Comparison of ENCODE assay signal across 25 cellular contexts in the genomic region with DNA sequence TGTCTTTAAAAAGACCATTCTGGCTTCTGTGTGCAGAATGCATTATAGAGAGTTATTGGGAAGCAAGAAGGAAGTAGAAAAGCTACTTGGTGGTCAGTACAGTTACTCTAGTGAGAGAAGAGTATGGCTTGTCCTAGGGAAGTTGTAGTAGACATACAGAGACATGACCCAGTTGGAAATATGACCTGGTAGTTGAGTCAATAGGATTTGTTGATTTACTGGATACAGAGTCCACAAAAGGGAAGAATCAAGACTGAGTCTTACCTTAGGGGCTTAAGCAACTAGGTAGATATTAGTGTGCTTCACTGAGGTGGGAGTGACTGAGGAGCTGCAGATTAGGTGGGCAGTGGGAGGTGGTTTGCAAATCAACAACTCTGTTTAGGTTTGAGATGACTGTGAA. TPM values are rescaled to one million over a fixed set of nuclear protein-coding genes. Genes with fewer than 3 reads are reported as not detected.
DNase-seq lines count a peak whose midpoint lies in the region; ATAC-seq, FAIRE-seq and TF ChIP-seq lines count a peak whose summit lies in the region.
"Had no signal": no experiment of that assay in that cellular context is flagged by ENCODE, and none has a peak within 500 bp of the region (broad histone marks: within the 10 kb centered on the region; RNA-seq: fewer than 3 reads in every experiment).

No MANE protein-coding gene starts in this region.

- TF ChIP-seq POLR2A in IMR-90 (IDR thresholded peaks at IDR 0.05; ENCODE audit: low read depth, low read length) (no peak), HepG2 (IDR thresholded peaks at IDR 0.05; ENCODE audit: insufficient read depth in 1 of 2, low read depth in 2 of 2, low read length in 2 of 2) (no peak), right lobe of liver (IDR thresholded peaks at IDR 0.05) (no peak)

- H4K8ac ChIP-seq in IMR-90 (ENCODE audit: low read depth in 2 of 2, low read length in 2 of 2), result no peak overlapping the region

- no peak overlapping the region for H3K4me2 ChIP-seq in IMR-90 (ENCODE audit: low read depth, low read length)
- no peak overlapping the region for H3K4me2 ChIP-seq in HepG2 (ENCODE audit: low read depth, low read length)
- H3K4me2 ChIP-seq: A549; BLaER1 treated with 17β-estradiol and CSF1 and Interleukin-3, amounts not matched to agents 10 nM and 100 nM had no signal

- H3K4me1 ChIP-seq in IMR-90 (ENCODE audit: control insufficient read depth, insufficient read depth, low read length), result peaks cover 6% of the 10 kb centered on the region
- peaks cover 8% of the 10 kb centered on the region for H3K4me1 ChIP-seq in HepG2 (ENCODE audit: insufficient read depth, low read length)
- H3K4me1 ChIP-seq in right lobe of liver, result no peaks in the 10 kb centered on the region
- H3K4me1 ChIP-seq in effector memory CD4-positive, alpha-beta T cell (ENCODE audit: control insufficient read depth, insufficient read depth, low read length, poor library complexity, severe bottlenecking), result no peaks in the 10 kb centered on the region
- no peaks in the 10 kb centered on the region for H3K4me1 ChIP-seq in tibial artery
- H3K4me1 ChIP-seq: A549; BLaER1 treated with 17β-estradiol and CSF1 and Interleukin-3, amounts not matched to agents 10 nM and 100 nM had no signal

- 0 out of 3 replicates have a peak overlapping the region, but pooled peaks have one; percentile 15 for H2BK15ac ChIP-seq in IMR-90 (ENCODE audit: low read depth, low read length)

- no peak for FAIRE-seq in HepG2 (lab: Jason Lieb, UNC)
- FAIRE-seq: A549, GM12878, GM12892, GM18507 had no signal

- H2AK5ac ChIP-seq in IMR-90 (ENCODE audit: low read depth, low read length), result no peak overlapping the region

- H3K36me3 ChIP-seq in IMR-90 (ENCODE audit: control insufficient read depth, insufficient read depth, low read length) (no peaks in the 10 kb centered on the region), HepG2 (replicated peaks in 1 of 2; ENCODE audit: control insufficient read depth in 1 of 2, insufficient read depth in 2 of 2, low read length in 2 of 2) (no peaks in the 10 kb centered on the region), right lobe of liver (no peaks in the 10 kb centered on the region), tibial artery (no peaks in the 10 kb centered on the region)
- H3K36me3 ChIP-seq in effector memory CD4-positive, alpha-beta T cell (ENCODE audit: control insufficient read depth, insufficient read depth, low read length), result no peaks in the 10 kb centered on the region
- H3K36me3 ChIP-seq: BLaER1 treated with 17β-estradiol and CSF1 and Interleukin-3, amounts not matched to agents 10 nM and 100 nM had no signal

- H2AK9ac ChIP-seq in IMR-90 (replicated peaks; ENCODE audit: low read depth, low read length, poor library complexity), result no peak overlapping the region

- no peak overlapping the region for H4K91ac ChIP-seq in IMR-90 (ENCODE audit: insufficient read depth, low read depth, low read length)

- H2BK20ac ChIP-seq in IMR-90 (ENCODE audit: low read depth, low read length), result peak overlapping the region; percentile 61

- TF ChIP-seq EP300 in HepG2 (IDR thresholded peaks at IDR 0.05; ENCODE audit: low read depth in 2 of 2, low read length in 2 of 2) (no peak), HepG2 (CRISPR knock-in tag; IDR thresholded peaks at IDR 0.05; ENCODE audit: borderline replicate concordance) (no peak)

- no peaks in the 10 kb centered on the region for H4K20me1 ChIP-seq in IMR-90 (ENCODE audit: insufficient read depth, low read length)
- no peaks in the 10 kb centered on the region for H4K20me1 ChIP-seq in HepG2 (ENCODE audit: insufficient read depth, low read length)
- H4K20me1 ChIP-seq: BLaER1 treated with 17β-estradiol and CSF1 and Interleukin-3, amounts not matched to agents 10 nM and 100 nM had no signal

- H3K23ac ChIP-seq in IMR-90 (ENCODE audit: low read depth, low read length), result peak overlapping the region; percentile 5; the same call in 1 of the 2 replicates

- H3K79me1 ChIP-seq in IMR-90 (ENCODE audit: low read depth in 1 of 2, low read length in 2 of 2), result no peaks in the 10 kb centered on the region

- peak overlapping the region; percentile 33; the same call in 1 of the 2 replicates for H3K14ac ChIP-seq in IMR-90 (replicated peaks; ENCODE audit: low read depth, low read length)

- intact Hi-C loops in IMR-90 (cut with micrococcal nuclease) (no loop called here), HepG2 (cut with micrococcal nuclease; ENCODE audit: unreplicated experiment) (no loop called here), right lobe of liver (cut with DNase I) (no loop called here), tibial artery (cut with DNase I; ENCODE audit: low total_unique reads) (no loop called here)

- no peak overlapping the region for H2BK5ac ChIP-seq in IMR-90 (ENCODE audit: low read depth, low read length, poor library complexity, severe bottlenecking)

- H3K27ac ChIP-seq in IMR-90 (ENCODE audit: insufficient read depth, low read length), result no peak overlapping the region
- H3K27ac ChIP-seq in HepG2 (ENCODE audit: extremely low read length, insufficient read depth, low read length), result no peak overlapping the region
- no peak overlapping the region for H3K27ac ChIP-seq in right lobe of liver
- no peak overlapping the region for H3K27ac ChIP-seq in effector memory CD4-positive, alpha-beta T cell (ENCODE audit: insufficient read depth, low read length, poor library complexity, severe bottlenecking)
- H3K27ac ChIP-seq in tibial artery, result no peak overlapping the region
- H3K27ac ChIP-seq: 22Rv1; A549; BLaER1 treated with 17β-estradiol and CSF1 and Interleukin-3, amounts not matched to agents 10 nM and 100 nM; C4-2B had no signal

- peak overlapping the region; percentile 79 for H3K18ac ChIP-seq in IMR-90 (ENCODE audit: low read depth, low read length)

- BruUV-seq in IMR-90 (replicated peaks; lab: Mats Ljungman, UMichigan) (no TSS peak), HepG2 (replicated peaks; lab: Mats Ljungman, UMichigan) (no TSS peak)

- H3K9ac ChIP-seq in IMR-90 (ENCODE audit: low read depth, low read length) (no peak overlapping the region), HepG2 (ENCODE audit: insufficient read depth, low read depth, low read length) (no peak overlapping the region)
- H3K9ac ChIP-seq: BLaER1 treated with 17β-estradiol and CSF1 and Interleukin-3, amounts not matched to agents 10 nM and 100 nM had no signal

- POLR2A ChIA-PET in IMR-90 (lab: Charles Lee; ENCODE audit: unreplicated experiment) (no interaction called here), HepG2 (lab: Yijun Ruan, JAX) (no interaction called here)

- in situ Hi-C loops in IMR-90 (cut with MboI; ENCODE audit: low sequenced_read_pairs), result no loop called here
- in situ Hi-C loops in HepG2 (cut with HindIII; ENCODE audit: extremely low pct_ligation_motif_present, low pct_unique_long_range_greater_than_20kb), result no loop called here

- peak; percentile 20 for DNase-seq in DMS53 (lab: John Stamatoyannopoulos, UW)
- no peak for DNase-seq in DMS53 treated with DMSO at 0.1 percent for 48 hours (lab: John Stamatoyannopoulos, UW; ENCODE audit: unreplicated experiment)
- no peak for DNase-seq in IMR-90
- DNase-seq in HepG2 (ENCODE audit: low spot score), result no peak
- no peak for DNase-seq in right lobe of liver
- no peak for DNase-seq in effector memory CD4-positive, alpha-beta T cell
- DNase-seq in tibial artery, result no peak
- DNase-seq: AML-193; CD4-positive, alpha-beta T cell; CD8-positive, alpha-beta T cell; COR-L47; DMS 273 treated with DMSO at 0.1 percent for 48 hours; DMS153; DMS79; DND-41; EL; GDM1 had no signal

- no peak for TF ChIP-seq CTCF in IMR-90 (conservative IDR thresholded peaks at IDR 0.05; ENCODE audit: low read depth, low read length)
- TF ChIP-seq CTCF in HepG2 (CRISPR knock-in tag; IDR thresholded peaks at IDR 0.05), result no peak
- no peak for TF ChIP-seq CTCF in right lobe of liver (IDR thresholded peaks at IDR 0.05)
- TF ChIP-seq CTCF in tibial artery (IDR thresholded peaks at IDR 0.05), result no peak

- H3K9me1 ChIP-seq in IMR-90 (ENCODE audit: insufficient read depth, low read length), result peaks cover 3% of the 10 kb centered on the region; the same call in 1 of the 2 replicates

- dilution Hi-C loops in IMR-90 (cut with HindIII; ENCODE audit: low sequenced_read_pairs, unreplicated experiment), result no loop called here

- H2BK120ac ChIP-seq in IMR-90 (ENCODE audit: low read depth, low read length), result peak overlapping the region; percentile 50

- peak overlapping the region; percentile 24; the same call in 1 of the 2 replicates for H3K4ac ChIP-seq in IMR-90 (ENCODE audit: low read depth, low read length)

- H3K27me3 ChIP-seq in IMR-90 (ENCODE audit: control insufficient read depth, insufficient read depth, low read length) (peaks cover 2% of the 10 kb centered on the region; the same call in 1 of the 2 replicates), HepG2 (ENCODE audit: control insufficient read depth in 1 of 2, insufficient read depth in 2 of 2, low read length in 2 of 2) (peaks cover 0 to 10% of the 10 kb centered on the region in 2 experiments; a peak in 2 of 5 replicates), right lobe of liver (no peaks in the 10 kb centered on the region), tibial artery (peaks cover 0 to 10% of the 10 kb centered on the region in 2 donors)
- H3K27me3 ChIP-seq in effector memory CD4-positive, alpha-beta T cell (replicated peaks; ENCODE audit: control insufficient read depth, insufficient read depth, low read length, poor library complexity, severe bottlenecking), result peaks cover 7% of the 10 kb centered on the region
- H3K27me3 ChIP-seq: BLaER1 treated with 17β-estradiol and CSF1 and Interleukin-3, amounts not matched to agents 10 nM and 100 nM had no signal

- no peak for TF ChIP-seq RAD21 in IMR-90 (IDR thresholded peaks at IDR 0.05; ENCODE audit: low read length)
- TF ChIP-seq RAD21 in HepG2 (CRISPR knock-in tag; IDR thresholded peaks at IDR 0.05), result no peak

- no peak overlapping the region for H3K56ac ChIP-seq in IMR-90 (ENCODE audit: extremely low read depth, insufficient read depth, low read length)

- no peaks in the 10 kb centered on the region for H3K79me2 ChIP-seq in HepG2 (ENCODE audit: insufficient read depth, low read length)

- no peak overlapping the region for H2AFZ ChIP-seq in IMR-90 (replicated peaks; ENCODE audit: low read length, poor library complexity)
- H2AFZ ChIP-seq in HepG2 (ENCODE audit: low read length), result no peak overlapping the region

- CTCF ChIA-PET in IMR-90 (lab: Yijun Ruan, JAX) (no interaction called here), HepG2 (lab: Yijun Ruan, JAX; ENCODE audit: low intra/inter-chr PET ratio, low total read pairs) (no interaction called here)

- ATAC-seq in IMR-90 (ENCODE audit: low read depth) (no peak), HepG2 (peak; percentile 49; the same call in 2 of the 3 replicates), right lobe of liver (peak; percentile 28 to 75 (median 71)), GM21367 (IDR thresholded peaks at IDR 0.05; ENCODE audit: unreplicated experiment) (no peak)
- ATAC-seq: A549; CD8-positive, alpha-beta T cell; GM12878 had no signal

- H3K9me3 ChIP-seq in IMR-90 (ENCODE audit: control insufficient read depth, insufficient read depth, low read length) (peaks cover 2% of the 10 kb centered on the region; the same call in 1 of the 2 replicates), HepG2 (ENCODE audit: low read length) (no peaks in the 10 kb centered on the region), right lobe of liver (peaks cover 0 to 7% (median 0%) of the 10 kb centered on the region in 4 donors), tibial artery (no peaks in the 10 kb centered on the region)
- no peaks in the 10 kb centered on the region for H3K9me3 ChIP-seq in effector memory CD4-positive, alpha-beta T cell (ENCODE audit: control insufficient read depth, low read length)
- H3K9me3 ChIP-seq: A549 had no signal

- H3K4me3 ChIP-seq in IMR-90 (ENCODE audit: insufficient read depth, low read depth, low read length) (no peak overlapping the region), HepG2 (replicated peaks in 1 of 3; ENCODE audit: insufficient read depth in 1 of 3, low read depth in 2 of 3, low read length in 3 of 3) (no peak overlapping the region), right lobe of liver (no peak overlapping the region), tibial artery (no peak overlapping the region)
- H3K4me3 ChIP-seq in effector memory CD4-positive, alpha-beta T cell (ENCODE audit: insufficient read depth, low read depth, low read length, poor library complexity, severe bottlenecking), result no peak overlapping the region
- H3K4me3 ChIP-seq: A549; BLaER1 treated with 17β-estradiol and CSF1 and Interleukin-3, amounts not matched to agents 10 nM and 100 nM; GM12878 had no signal

- no peak overlapping the region for H4K5ac ChIP-seq in IMR-90 (ENCODE audit: low read depth, low read length)

RNA-seq across cellular contexts. Expression of a gene that starts 48.8 kb away (rescaled TPM):
- total RNA-seq in IMR-90 (2012; rRNA removed) (15.3 and 18.5 TPM in 2 replicates), HepG2 (2016; rRNA removed; fragmentation: Illumina TruSeq; extraction: Trizol) (3.2 and 4.1 TPM in 2 replicates), right lobe of liver (10 to 100 TPM in 1 of 6 experiments, 1 to 10 TPM in 5; 4.2 to 23.4 (median 6.1) TPM)
- polyA plus RNA-seq in IMR-90 (2012; rRNA removed) (9.8 and 10.4 TPM in 2 replicates), HepG2 (2011; rRNA removed) (3.0 and 3.7 TPM in 2 replicates)
- 9.5 and 12.6 TPM in 2 replicates for polyA plus RNA-seq in IMR-90 (2012; cell fraction: cytosol; rRNA removed)
- 6.3 and 7.6 TPM in 2 replicates for polyA plus RNA-seq in IMR-90 (2012; cell fraction: nucleus; rRNA removed; ENCODE audit: low replicate concordance)
- 2.2 and 3.8 TPM in 2 replicates for total RNA-seq in HepG2 (2016; cell fraction: cytosol; rRNA removed; fragmentation: Illumina TruSeq; extraction: Trizol; ENCODE audit: low read depth)
- total RNA-seq in HepG2 (2016; cell fraction: insoluble cytoplasmic fraction; rRNA removed; fragmentation: Illumina TruSeq; extraction: Trizol), result 2.6 and 4.1 TPM in 2 replicates
- 2.7 and 2.9 TPM in 2 replicates for total RNA-seq in HepG2 (2016; cell fraction: membrane; rRNA removed; fragmentation: Illumina TruSeq; extraction: Trizol)
- 1.4 and 2.3 TPM in 2 replicates for total RNA-seq in HepG2 (2016; cell fraction: nucleus; rRNA removed; fragmentation: Illumina TruSeq; extraction: Trizol)
- polyA plus RNA-seq in HepG2 (2011; cell fraction: cytosol; rRNA removed), result 2.1 and 2.8 TPM in 2 replicates
- polyA plus RNA-seq in HepG2 (2011; cell fraction: nucleus; rRNA removed), result 1.1 and 1.9 TPM in 2 replicates
- 1.0 and 1.2 TPM in 2 replicates for polyA plus RNA-seq in HepG2 (2012)
- 1.3 and 2.0 TPM in 2 replicates for polyA plus RNA-seq in HepG2 (2016; cell fraction: cytosol; fragmentation: Illumina TruSeq; extraction: Trizol; ENCODE audit: low read depth)
- polyA plus RNA-seq in HepG2 (2016; cell fraction: insoluble cytoplasmic fraction; fragmentation: Illumina TruSeq; extraction: Trizol; ENCODE audit: low read depth), result 3.1 and 5.6 TPM in 2 replicates
- 1.9 and 2.7 TPM in 2 replicates for polyA plus RNA-seq in HepG2 (2016; cell fraction: membrane; fragmentation: Illumina TruSeq; extraction: Trizol; ENCODE audit: low read depth)
- 1.4 and 4.3 TPM in 2 replicates for polyA plus RNA-seq in HepG2 (2016; cell fraction: nucleus; fragmentation: Illumina TruSeq; extraction: Trizol; ENCODE audit: insufficient read depth, low read depth)
- polyA minus RNA-seq in HepG2 (2011; rRNA and poly(A)+ RNA removed; ENCODE audit: low replicate concordance), result 9.1 and 16.5 TPM in 2 replicates
- polyA minus RNA-seq in HepG2 (2011; cell fraction: cytosol; rRNA and poly(A)+ RNA removed), result 2.8 and 5.8 TPM in 2 replicates
- polyA minus RNA-seq in HepG2 (2011; cell fraction: nucleus; rRNA and poly(A)+ RNA removed), result 0.39 and 1.7 TPM in 2 replicates

Comparison
In these comparisons a context has a peak if more than half of its experiments do, and no peak if none do; other contexts are left out.
1. ATAC-seq: peak in HepG2 (single experiment) and right lobe of liver (4 of 4); none in IMR-90 (single experiment) and GM21367 (single experiment).